ENCODE assay signal across 8 cellular contexts in the genomic region with DNA sequence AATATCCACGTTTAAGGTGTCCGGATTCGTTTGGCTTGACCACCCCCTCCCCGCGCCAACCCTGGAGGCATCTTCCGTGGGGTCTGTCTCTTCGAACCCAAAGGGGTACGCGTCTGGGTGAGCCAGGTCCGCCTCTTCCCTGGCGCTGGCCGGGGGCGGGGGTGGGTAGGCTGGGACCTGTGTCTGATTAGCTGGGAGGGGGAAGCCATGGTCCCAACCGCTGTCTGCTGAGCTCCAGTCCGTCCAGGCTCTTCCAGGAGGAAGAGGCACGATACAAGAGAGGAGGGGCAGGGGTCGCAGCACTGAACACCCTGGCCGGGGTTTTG. TPM values are rescaled to one million over a fixed set of nuclear protein-coding genes. Genes with fewer than 3 reads are reported as not detected.
DNase-seq lines count a peak whose midpoint lies in the region; ATAC-seq and TF ChIP-seq lines count a peak whose summit lies in the region.

A gene with protein sequence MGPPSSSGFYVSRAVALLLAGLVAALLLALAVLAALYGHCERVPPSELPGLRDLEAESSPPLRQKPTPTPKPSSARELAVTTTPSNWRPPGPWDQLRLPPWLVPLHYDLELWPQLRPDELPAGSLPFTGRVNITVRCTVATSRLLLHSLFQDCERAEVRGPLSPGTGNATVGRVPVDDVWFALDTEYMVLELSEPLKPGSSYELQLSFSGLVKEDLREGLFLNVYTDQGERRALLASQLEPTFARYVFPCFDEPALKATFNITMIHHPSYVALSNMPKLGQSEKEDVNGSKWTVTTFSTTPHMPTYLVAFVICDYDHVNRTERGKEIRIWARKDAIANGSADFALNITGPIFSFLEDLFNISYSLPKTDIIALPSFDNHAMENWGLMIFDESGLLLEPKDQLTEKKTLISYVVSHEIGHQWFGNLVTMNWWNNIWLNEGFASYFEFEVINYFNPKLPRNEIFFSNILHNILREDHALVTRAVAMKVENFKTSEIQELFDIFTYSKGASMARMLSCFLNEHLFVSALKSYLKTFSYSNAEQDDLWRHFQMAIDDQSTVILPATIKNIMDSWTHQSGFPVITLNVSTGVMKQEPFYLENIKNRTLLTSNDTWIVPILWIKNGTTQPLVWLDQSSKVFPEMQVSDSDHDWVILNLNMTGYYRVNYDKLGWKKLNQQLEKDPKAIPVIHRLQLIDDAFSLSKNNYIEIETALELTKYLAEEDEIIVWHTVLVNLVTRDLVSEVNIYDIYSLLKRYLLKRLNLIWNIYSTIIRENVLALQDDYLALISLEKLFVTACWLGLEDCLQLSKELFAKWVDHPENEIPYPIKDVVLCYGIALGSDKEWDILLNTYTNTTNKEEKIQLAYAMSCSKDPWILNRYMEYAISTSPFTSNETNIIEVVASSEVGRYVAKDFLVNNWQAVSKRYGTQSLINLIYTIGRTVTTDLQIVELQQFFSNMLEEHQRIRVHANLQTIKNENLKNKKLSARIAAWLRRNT (plus strand): TSS at position 237 of the 326 bp plus-strand sequence. CDS start 143 bp downstream, outside the sequence.

- H3K4me1 Mint-ChIP-seq in CD14-positive monocyte = peaks cover 13% of the 10 kb centered on the region

- H3K36me3 ChIP-seq in WERI-Rb-1 (no peaks in the 10 kb centered on the region), psoas muscle (ENCODE audit: insufficient read depth in 1 of 2, low read depth in 1 of 2) (no peaks in the 10 kb centered on the region)

- intact Hi-C loops in CD14-positive monocyte (cut with micrococcal nuclease) = no loop called here
- intact Hi-C loops in psoas muscle (cut with DNase I) = no loop called here

- H3K27ac Mint-ChIP-seq in CD14-positive monocyte = no peak within 1 kb of the TSS

- H3K4me3 Mint-ChIP-seq in CD14-positive monocyte = peak within 1 kb of the TSS; percentile 44 to 76

- peaks cover 68 to 80% (median 74%) of the 10 kb centered on the region in 3 donors for H3K27me3 Mint-ChIP-seq in CD14-positive monocyte (ENCODE audit: low read depth in 3 of 3)

- peaks cover 0 to 2% of the 10 kb centered on the region in 2 donors for H3K36me3 Mint-ChIP-seq in CD14-positive monocyte

- H3K4me3 ChIP-seq in WERI-Rb-1 (ENCODE audit: low read depth, low read length) = peak within 1 kb of the TSS; percentile 40
- H3K4me3 ChIP-seq in psoas muscle = peak within 1 kb of the TSS; percentile 55

- 2 to 8% (median 5%) methylated on average over 15 to 18 of the region's 18 CpGs for WGBS in psoas muscle, 3 donors

- no peak for DNase-seq in CD14-positive monocyte (ENCODE audit: low spot score)
- DNase-seq in WERI-Rb-1 = no peak
- DNase-seq in germinal center (ENCODE audit: low spot score) = peak; percentile 16
- DNase-seq in psoas muscle = no peak
- DNase-seq in NCI-H187 (lab: John Stamatoyannopoulos, UW) = no peak
- DNase-seq in NCI-H1092 (lab: John Stamatoyannopoulos, UW) = no peak
- DNase-seq in activated gamma-delta T cell treated with Interleukin-2 at 50 U/mL for 16 hours = no peak

- peaks cover 2% of the 10 kb centered on the region for H3K27me3 ChIP-seq in WERI-Rb-1 (ENCODE audit: insufficient read depth, low read depth, severe bottlenecking)
- H3K27me3 ChIP-seq in psoas muscle (ENCODE audit: insufficient read depth in 3 of 3, low read length in 2 of 3) = peaks cover 0 to 78% (median 24%) of the 10 kb centered on the region in 3 donors

- H3K9me3 Mint-ChIP-seq in CD14-positive monocyte = peaks cover 0 to 15% (median 3%) of the 10 kb centered on the region in 7 donors

- H3K4me1 ChIP-seq in psoas muscle = no peaks in the 10 kb centered on the region

- H3K9me3 ChIP-seq in WERI-Rb-1 (ENCODE audit: severe bottlenecking) (no peaks in the 10 kb centered on the region), psoas muscle (no peaks in the 10 kb centered on the region)

- H3K27ac ChIP-seq in WERI-Rb-1 (no peak within 1 kb of the TSS), psoas muscle (no peak within 1 kb of the TSS)

- ATAC-seq in psoas muscle (no peak), GM21737 (IDR thresholded peaks at IDR 0.05; ENCODE audit: unreplicated experiment) (no peak)

- TF ChIP-seq CTCF in CD14-positive monocyte (IDR thresholded peaks at IDR 0.05) (no peak), WERI-Rb-1 (IDR thresholded peaks at IDR 0.05; ENCODE audit: low read depth, low read length) (no peak), psoas muscle (IDR thresholded peaks at IDR 0.05) (no peak)

RNA-seq across cellular contexts. Expression of the gene that starts here (rescaled TPM):
- polyA plus RNA-seq in CD14-positive monocyte (not detected), psoas muscle (under 1 TPM; 0.79 to 0.91 (median 0.79) TPM)
- total RNA-seq in psoas muscle = 1 to 10 TPM in 2 of 4 donors, under 1 TPM in 2; 0.64 to 2.0 (median 1.1) TPM
